23 cellular contexts compared by ENCODE assay signal in the genomic region with DNA sequence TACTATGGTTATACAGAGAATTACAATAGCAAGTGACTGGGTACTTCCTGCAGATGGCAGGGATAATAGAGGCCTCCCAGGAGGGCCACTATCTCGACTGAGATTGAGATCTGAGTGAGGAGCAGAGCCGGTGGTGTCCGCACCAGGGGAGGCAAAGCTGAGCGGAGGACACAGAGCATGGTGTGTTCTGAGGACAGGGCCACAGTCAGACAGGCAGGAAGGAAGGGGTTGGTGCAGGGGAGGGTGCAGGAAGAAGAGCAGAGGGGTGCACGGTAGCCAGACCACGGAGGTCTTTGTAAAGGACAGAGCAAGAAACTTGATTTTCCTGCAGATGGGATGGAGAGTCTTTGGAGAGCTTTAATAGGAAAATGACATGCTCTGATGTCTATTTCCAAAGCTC.
DNase-seq lines count a peak whose midpoint lies in the region; ATAC-seq and TF ChIP-seq lines count a peak whose summit lies in the region.
"Had no signal": no experiment of that assay in that cellular context is flagged by ENCODE, and none has a peak within 500 bp of the region (broad histone marks: within the 10 kb centered on the region; RNA-seq: fewer than 3 reads in every experiment).

No MANE protein-coding gene starts in this region.

- H3K27me3 ChIP-seq in CD4-positive, alpha-beta T cell (ENCODE audit: control insufficient read depth, insufficient read depth, low read length), result no peaks in the 10 kb centered on the region
- no peaks in the 10 kb centered on the region for H3K27me3 ChIP-seq in naive thymus-derived CD4-positive, alpha-beta T cell (ENCODE audit: control insufficient read depth in 2 of 2, insufficient read depth in 2 of 2, low read length in 2 of 2)
- H3K27me3 ChIP-seq: testis had no signal

- H3K4me3 ChIP-seq in naive thymus-derived CD4-positive, alpha-beta T cell (ENCODE audit: low read length), result no peak overlapping the region
- H3K4me3 ChIP-seq: lung, testis had no signal

- no peak overlapping the region for H3K4me3 Mint-ChIP-seq in activated CD4-positive, alpha-beta T cell treated with anti-CD3 and anti-CD28 coated beads, Interleukin-2, amount 10 ng/mL, durations not matched to agents 24 days and 14 days
- H3K4me3 Mint-ChIP-seq in CD4-positive, alpha-beta T cell, result peak overlapping the region; percentile 71
- no peak overlapping the region for H3K4me3 Mint-ChIP-seq in activated T-helper 1 cell treated with anti-CD3 and anti-CD28 coated beads, Interleukin-12 subunit alpha, Interleukin-12 subunit beta, Interleukin-2, Interleukin-4 antibody, amounts not matched to agents 30 ng/mL and 10 ng/mL and 1 ng/mL, durations not matched to agents 14 hours and 24 hours and 36 hours
- peak overlapping the region in 9 of 10 donors; percentile 53 to 83 (median 75) for H3K4me3 Mint-ChIP-seq in naive thymus-derived CD4-positive, alpha-beta T cell
- H3K4me3 Mint-ChIP-seq: activated CD4-positive, alpha-beta memory T cell treated with anti-CD3 and anti-CD28 coated beads for 36 hours; activated naive CD4-positive, alpha-beta T cell treated with anti-CD3 and anti-CD28 coated beads for 36 hours; WTC11 had no signal

- H3K36me3 ChIP-seq in naive thymus-derived CD4-positive, alpha-beta T cell (ENCODE audit: control insufficient read depth in 2 of 3, insufficient read depth in 3 of 3, low read length in 3 of 3), result no peaks in the 10 kb centered on the region

- intact Hi-C loops in activated CD4-positive, alpha-beta T cell treated with anti-CD3 and anti-CD28 coated beads, Interleukin-2, amount 10 ng/mL, durations not matched to agents 24 days and 14 days (cut with micrococcal nuclease), result no loop called here
- intact Hi-C loops in CD4-positive, alpha-beta T cell (cut with DNase I, micrococcal nuclease), result no loop called here
- intact Hi-C loops in activated T-helper 1 cell treated with anti-CD3 and anti-CD28 coated beads, Interleukin-12 subunit alpha, Interleukin-12 subunit beta, Interleukin-2, Interleukin-4 antibody, amounts not matched to agents 30 ng/mL and 10 ng/mL and 1 ng/mL, durations not matched to agents 14 hours and 24 hours and 36 hours (cut with micrococcal nuclease), result no loop called here
- intact Hi-C loops in naive thymus-derived CD4-positive, alpha-beta T cell (cut with micrococcal nuclease), result loop anchor here in 1 of 2 donors (5.0 kb wide), 1 partner anchor 612 kb away; a partner anchor contains a TSS
- intact Hi-C loops in posterior cingulate gyrus (cut with DNase I), result no loop called here

- H3K9me3 Mint-ChIP-seq in activated CD4-positive, alpha-beta T cell treated with anti-CD3 and anti-CD28 coated beads, Interleukin-2, amount 10 ng/mL, durations not matched to agents 24 days and 14 days, result peaks cover 11% of the 10 kb centered on the region
- no peaks in the 10 kb centered on the region for H3K9me3 Mint-ChIP-seq in CD4-positive, alpha-beta T cell
- H3K9me3 Mint-ChIP-seq in activated T-helper 1 cell treated with anti-CD3 and anti-CD28 coated beads, Interleukin-12 subunit alpha, Interleukin-12 subunit beta, Interleukin-2, Interleukin-4 antibody, amounts not matched to agents 30 ng/mL and 10 ng/mL and 1 ng/mL, durations not matched to agents 14 hours and 24 hours and 36 hours, result peaks cover 18% of the 10 kb centered on the region
- H3K9me3 Mint-ChIP-seq in naive thymus-derived CD4-positive, alpha-beta T cell, result peaks cover 0 to 11% (median 2%) of the 10 kb centered on the region in 11 donors

- peak overlapping the region; percentile 52 for H3K27ac Mint-ChIP-seq in activated CD4-positive, alpha-beta T cell treated with anti-CD3 and anti-CD28 coated beads, Interleukin-2, amount 10 ng/mL, durations not matched to agents 24 days and 14 days
- peak overlapping the region; percentile 65 for H3K27ac Mint-ChIP-seq in CD4-positive, alpha-beta T cell
- H3K27ac Mint-ChIP-seq in activated T-helper 1 cell treated with anti-CD3 and anti-CD28 coated beads, Interleukin-12 subunit alpha, Interleukin-12 subunit beta, Interleukin-2, Interleukin-4 antibody, amounts not matched to agents 30 ng/mL and 10 ng/mL and 1 ng/mL, durations not matched to agents 14 hours and 24 hours and 36 hours, result peak overlapping the region; percentile 25
- peak overlapping the region in 8 of 9 donors; percentile 19 to 93 (median 72) for H3K27ac Mint-ChIP-seq in naive thymus-derived CD4-positive, alpha-beta T cell
- H3K27ac Mint-ChIP-seq: activated CD4-positive, alpha-beta memory T cell treated with anti-CD3 and anti-CD28 coated beads for 36 hours; activated naive CD4-positive, alpha-beta T cell treated with anti-CD3 and anti-CD28 coated beads for 36 hours; WTC11 had no signal

- CTCF ChIA-PET in CD4-positive, alpha-beta T cell (lab: Charles Lee), result no interaction called here
- CTCF ChIA-PET in naive thymus-derived CD4-positive, alpha-beta T cell (lab: Charles Lee), result interaction anchor here (1.4 to 1.6 kb wide), 2 partner anchors 22 to 70 kb away, joined by 4 read pairs; no protein-coding TSS in a partner anchor

- peaks cover 9% of the 10 kb centered on the region for H3K27me3 Mint-ChIP-seq in activated CD4-positive, alpha-beta T cell treated with anti-CD3 and anti-CD28 coated beads, Interleukin-2, amount 10 ng/mL, durations not matched to agents 24 days and 14 days
- no peaks in the 10 kb centered on the region for H3K27me3 Mint-ChIP-seq in CD4-positive, alpha-beta T cell
- H3K27me3 Mint-ChIP-seq in activated T-helper 1 cell treated with anti-CD3 and anti-CD28 coated beads, Interleukin-12 subunit alpha, Interleukin-12 subunit beta, Interleukin-2, Interleukin-4 antibody, amounts not matched to agents 30 ng/mL and 10 ng/mL and 1 ng/mL, durations not matched to agents 14 hours and 24 hours and 36 hours (ENCODE audit: insufficient read depth), result peaks cover 10% of the 10 kb centered on the region
- H3K27me3 Mint-ChIP-seq in naive thymus-derived CD4-positive, alpha-beta T cell, result peaks cover 0 to 11% (median 0%) of the 10 kb centered on the region in 5 donors

- ATAC-seq in CD4-positive, alpha-beta T cell (ENCODE audit: poor library complexity), result no peak
- ATAC-seq in naive thymus-derived CD4-positive, alpha-beta T cell, result no peak
- ATAC-seq in GM21515 (IDR thresholded peaks at IDR 0.05; ENCODE audit: unreplicated experiment), result no peak
- ATAC-seq: SK-N-SH treated with all-trans-retinoic acid at 6 μM for 48 hours, WTC11 had no signal

- no peaks in the 10 kb centered on the region for H3K9me3 ChIP-seq in CD4-positive, alpha-beta T cell (ENCODE audit: control insufficient read depth, low read length)
- H3K9me3 ChIP-seq in naive thymus-derived CD4-positive, alpha-beta T cell (ENCODE audit: control insufficient read depth in 2 of 3, low read length in 3 of 3), result no peaks in the 10 kb centered on the region
- H3K9me3 ChIP-seq: testis had no signal

- no peak for TF ChIP-seq CTCF in CD4-positive, alpha-beta T cell (IDR thresholded peaks at IDR 0.05)

- peaks cover 15 to 46% of the 10 kb centered on the region in 2 donors for H3K4me1 ChIP-seq in naive thymus-derived CD4-positive, alpha-beta T cell (ENCODE audit: control insufficient read depth in 2 of 2, insufficient read depth in 2 of 2, low read length in 2 of 2)
- H3K4me1 ChIP-seq: testis had no signal

- peaks cover 24% of the 10 kb centered on the region for H3K4me1 Mint-ChIP-seq in activated CD4-positive, alpha-beta T cell treated with anti-CD3 and anti-CD28 coated beads, Interleukin-2, amount 10 ng/mL, durations not matched to agents 24 days and 14 days
- peaks cover 24% of the 10 kb centered on the region for H3K4me1 Mint-ChIP-seq in CD4-positive, alpha-beta T cell (ENCODE audit: low read depth)
- peaks cover 23% of the 10 kb centered on the region for H3K4me1 Mint-ChIP-seq in activated T-helper 1 cell treated with anti-CD3 and anti-CD28 coated beads, Interleukin-12 subunit alpha, Interleukin-12 subunit beta, Interleukin-2, Interleukin-4 antibody, amounts not matched to agents 30 ng/mL and 10 ng/mL and 1 ng/mL, durations not matched to agents 14 hours and 24 hours and 36 hours (ENCODE audit: low read depth)
- H3K4me1 Mint-ChIP-seq in naive thymus-derived CD4-positive, alpha-beta T cell, result peaks cover 0 to 26% (median 25%) of the 10 kb centered on the region in 7 donors

- no peak overlapping the region for H3K27ac ChIP-seq in CD4-positive, alpha-beta T cell (ENCODE audit: low read depth, low read length)
- H3K27ac ChIP-seq in naive thymus-derived CD4-positive, alpha-beta T cell (ENCODE audit: low read depth, low read length), result no peak overlapping the region
- H3K27ac ChIP-seq: testis had no signal

- DNase-seq in activated CD4-positive, alpha-beta T cell treated with anti-CD3 and anti-CD28 coated beads, Interleukin-2, amount 10 ng/mL, durations not matched to agents 24 days and 14 days, result no peak
- DNase-seq in activated CD4-positive, alpha-beta T cell treated with anti-CD3 and anti-CD28 coated beads for 48 hours, result no peak
- peak in 1 of 10 experiments; percentile 15 for DNase-seq in CD4-positive, alpha-beta T cell
- DNase-seq in activated T-helper 1 cell treated with anti-CD3 and anti-CD28 coated beads, Interleukin-12 subunit alpha, Interleukin-12 subunit beta, Interleukin-2, Interleukin-4 antibody, amounts not matched to agents 30 ng/mL and 10 ng/mL and 1 ng/mL, durations not matched to agents 14 hours and 24 hours and 36 hours (ENCODE audit: low spot score), result no peak
- no peak for DNase-seq in naive thymus-derived CD4-positive, alpha-beta T cell
- DNase-seq in posterior cingulate gyrus (no peak), NCI-H2227 (lab: John Stamatoyannopoulos, UW; ENCODE audit: unreplicated experiment) (no peak)
- DNase-seq: activated CD4-positive, alpha-beta memory T cell treated with anti-CD3 and anti-CD28 coated beads for 36 hours; activated naive CD4-positive, alpha-beta T cell treated with anti-CD3 and anti-CD28 coated beads for 36 hours; AML-193; kidney glomerular epithelial cell; NCI-H1048; NCI-H187; NCI-H226; NCI-H82; retina; small intestine; stimulated activated CD4-positive, alpha-beta T cell treated with anti-CD3 and anti-CD28 coated beads, Interleukin-2, amount 100 ng/mL, for 24 hours; testis had no signal

- POLR2A ChIA-PET in CD4-positive, alpha-beta T cell (lab: Charles Lee), result interaction anchor here (0.6 to 1.9 kb wide), 3 partner anchors 11 to 52 kb away, joined by 3 to 8 read pairs (median 6); no protein-coding TSS in a partner anchor
- POLR2A ChIA-PET in naive thymus-derived CD4-positive, alpha-beta T cell (lab: Charles Lee), result interaction anchor here (0.9 to 4.9 kb wide), 6 partner anchors 10 to 117 kb away, joined by 4 to 35 read pairs (median 5); no protein-coding TSS in a partner anchor

- peaks cover 4% of the 10 kb centered on the region for H3K36me3 Mint-ChIP-seq in activated CD4-positive, alpha-beta T cell treated with anti-CD3 and anti-CD28 coated beads, Interleukin-2, amount 10 ng/mL, durations not matched to agents 24 days and 14 days (ENCODE audit: low read depth)
- no peaks in the 10 kb centered on the region for H3K36me3 Mint-ChIP-seq in CD4-positive, alpha-beta T cell (ENCODE audit: low read depth)
- peaks cover 7% of the 10 kb centered on the region for H3K36me3 Mint-ChIP-seq in activated T-helper 1 cell treated with anti-CD3 and anti-CD28 coated beads, Interleukin-12 subunit alpha, Interleukin-12 subunit beta, Interleukin-2, Interleukin-4 antibody, amounts not matched to agents 30 ng/mL and 10 ng/mL and 1 ng/mL, durations not matched to agents 14 hours and 24 hours and 36 hours (ENCODE audit: low read depth)
- H3K36me3 Mint-ChIP-seq in naive thymus-derived CD4-positive, alpha-beta T cell, result peaks cover 0 to 14% (median 0%) of the 10 kb centered on the region in 5 donors

Comparison
In these comparisons a context has a peak if more than half of its experiments do, and no peak if none do; other contexts are left out.
1. H3K4me3 Mint-ChIP-seq: peak in CD4-positive, alpha-beta T cell (single experiment) and naive thymus-derived CD4-positive, alpha-beta T cell (9 of 10); none in activated CD4-positive, alpha-beta T cell treated with anti-CD3 and anti-CD28 coated beads, Interleukin-2, amount 10 ng/mL, durations not matched to agents 24 days and 14 days (single experiment) and activated T-helper 1 cell treated with anti-CD3 and anti-CD28 coated beads, Interleukin-12 subunit alpha, Interleukin-12 subunit beta, Interleukin-2, Interleukin-4 antibody, amounts not matched to agents 30 ng/mL and 10 ng/mL and 1 ng/mL, durations not matched to agents 14 hours and 24 hours and 36 hours (single experiment).
2. Peak in every context shown above with its lines, with median percentiles within 50 percentile points of each other: H3K27ac Mint-ChIP-seq.